1 cellular context compared by ENCODE assay signal in the genomic region with DNA sequence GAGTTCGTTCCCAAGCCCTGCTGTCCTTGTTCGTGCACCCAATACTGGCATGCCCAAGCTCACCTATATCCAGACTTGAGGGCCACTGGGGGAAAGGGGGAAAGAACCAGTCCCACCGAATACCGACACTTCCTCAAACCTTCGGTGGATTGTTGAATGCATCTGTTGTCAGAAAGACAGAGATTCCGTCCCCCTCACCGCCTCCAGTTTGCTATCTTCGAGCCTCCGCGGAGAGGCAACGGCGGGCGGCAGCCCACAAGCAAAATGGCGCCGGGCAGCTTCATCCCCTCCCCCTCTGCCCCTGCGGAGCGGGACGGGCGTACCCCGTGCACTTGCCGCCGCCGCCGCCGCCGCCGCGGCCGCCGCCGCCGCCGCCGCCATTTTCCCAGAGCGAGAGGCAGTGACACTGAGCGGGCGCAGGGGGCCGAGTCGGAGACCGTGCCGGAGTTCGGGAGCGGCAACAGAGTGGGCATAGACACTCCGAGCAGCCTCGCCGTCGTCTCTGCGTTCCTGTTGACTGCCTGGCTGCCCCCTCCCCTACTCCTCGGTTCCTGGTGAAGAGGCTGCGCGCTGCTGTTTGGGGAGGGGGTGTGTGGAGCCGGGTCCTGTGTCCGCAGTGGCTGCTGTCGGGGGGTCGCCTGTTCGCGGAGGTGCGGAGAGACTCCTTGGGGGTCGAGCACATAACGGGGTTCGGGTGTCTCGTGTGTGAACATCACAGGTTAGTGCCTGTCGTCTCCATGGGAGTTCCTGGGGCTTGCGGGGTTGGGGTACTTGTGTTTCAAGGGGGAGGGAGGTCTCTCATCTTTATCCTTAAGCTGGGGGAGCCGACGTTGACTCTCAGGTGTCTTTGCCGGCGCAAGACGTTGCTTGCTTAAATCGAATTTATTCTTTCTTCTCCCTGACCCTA.
TF ChIP-seq lines count a peak whose summit lies in the region.

A gene with protein sequence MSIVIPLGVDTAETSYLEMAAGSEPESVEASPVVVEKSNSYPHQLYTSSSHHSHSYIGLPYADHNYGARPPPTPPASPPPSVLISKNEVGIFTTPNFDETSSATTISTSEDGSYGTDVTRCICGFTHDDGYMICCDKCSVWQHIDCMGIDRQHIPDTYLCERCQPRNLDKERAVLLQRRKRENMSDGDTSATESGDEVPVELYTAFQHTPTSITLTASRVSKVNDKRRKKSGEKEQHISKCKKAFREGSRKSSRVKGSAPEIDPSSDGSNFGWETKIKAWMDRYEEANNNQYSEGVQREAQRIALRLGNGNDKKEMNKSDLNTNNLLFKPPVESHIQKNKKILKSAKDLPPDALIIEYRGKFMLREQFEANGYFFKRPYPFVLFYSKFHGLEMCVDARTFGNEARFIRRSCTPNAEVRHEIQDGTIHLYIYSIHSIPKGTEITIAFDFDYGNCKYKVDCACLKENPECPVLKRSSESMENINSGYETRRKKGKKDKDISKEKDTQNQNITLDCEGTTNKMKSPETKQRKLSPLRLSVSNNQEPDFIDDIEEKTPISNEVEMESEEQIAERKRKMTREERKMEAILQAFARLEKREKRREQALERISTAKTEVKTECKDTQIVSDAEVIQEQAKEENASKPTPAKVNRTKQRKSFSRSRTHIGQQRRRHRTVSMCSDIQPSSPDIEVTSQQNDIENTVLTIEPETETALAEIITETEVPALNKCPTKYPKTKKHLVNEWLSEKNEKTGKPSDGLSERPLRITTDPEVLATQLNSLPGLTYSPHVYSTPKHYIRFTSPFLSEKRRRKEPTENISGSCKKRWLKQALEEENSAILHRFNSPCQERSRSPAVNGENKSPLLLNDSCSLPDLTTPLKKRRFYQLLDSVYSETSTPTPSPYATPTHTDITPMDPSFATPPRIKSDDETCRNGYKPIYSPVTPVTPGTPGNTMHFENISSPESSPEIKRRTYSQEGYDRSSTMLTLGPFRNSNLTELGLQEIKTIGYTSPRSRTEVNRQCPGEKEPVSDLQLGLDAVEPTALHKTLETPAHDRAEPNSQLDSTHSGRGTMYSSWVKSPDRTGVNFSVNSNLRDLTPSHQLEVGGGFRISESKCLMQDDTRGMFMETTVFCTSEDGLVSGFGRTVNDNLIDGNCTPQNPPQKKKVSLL (N-terminal part only) (plus strand): TSS at position 388 of the 907 bp plus-strand sequence. CDS start 26,748 bp downstream, outside the sequence.

TF ChIP-seq in endothelial cell of umbilical vein, 7 proteins besides CTCF, POLR2A, EP300 and RAD21:
- TF ChIP-seq MYC (IDR thresholded peaks at IDR 0.05; ENCODE audit: low read depth, low read length) (no peak), FOS (IDR thresholded peaks at IDR 0.05; ENCODE audit: borderline replicate concordance, insufficient read depth, low read length) (no peak), POLR2AphosphoS5 (IDR thresholded peaks at IDR 0.05; ENCODE audit: insufficient read depth, low read depth, low read length) (peak; percentile 76), GATA2 (IDR thresholded peaks at IDR 0.05; ENCODE audit: insufficient read depth, insufficient read length, low read depth, low read length) (no peak)
- TF ChIP-seq, protein P1, sequence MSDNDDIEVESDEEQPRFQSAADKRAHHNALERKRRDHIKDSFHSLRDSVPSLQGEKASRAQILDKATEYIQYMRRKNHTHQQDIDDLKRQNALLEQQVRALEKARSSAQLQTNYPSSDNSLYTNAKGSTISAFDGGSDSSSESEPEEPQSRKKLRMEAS (IDR thresholded peaks at IDR 0.05; ENCODE audit: insufficient read depth, insufficient read length) = no peak
